Comparison of ENCODE assay signal across 1 cellular context in the genomic region with DNA sequence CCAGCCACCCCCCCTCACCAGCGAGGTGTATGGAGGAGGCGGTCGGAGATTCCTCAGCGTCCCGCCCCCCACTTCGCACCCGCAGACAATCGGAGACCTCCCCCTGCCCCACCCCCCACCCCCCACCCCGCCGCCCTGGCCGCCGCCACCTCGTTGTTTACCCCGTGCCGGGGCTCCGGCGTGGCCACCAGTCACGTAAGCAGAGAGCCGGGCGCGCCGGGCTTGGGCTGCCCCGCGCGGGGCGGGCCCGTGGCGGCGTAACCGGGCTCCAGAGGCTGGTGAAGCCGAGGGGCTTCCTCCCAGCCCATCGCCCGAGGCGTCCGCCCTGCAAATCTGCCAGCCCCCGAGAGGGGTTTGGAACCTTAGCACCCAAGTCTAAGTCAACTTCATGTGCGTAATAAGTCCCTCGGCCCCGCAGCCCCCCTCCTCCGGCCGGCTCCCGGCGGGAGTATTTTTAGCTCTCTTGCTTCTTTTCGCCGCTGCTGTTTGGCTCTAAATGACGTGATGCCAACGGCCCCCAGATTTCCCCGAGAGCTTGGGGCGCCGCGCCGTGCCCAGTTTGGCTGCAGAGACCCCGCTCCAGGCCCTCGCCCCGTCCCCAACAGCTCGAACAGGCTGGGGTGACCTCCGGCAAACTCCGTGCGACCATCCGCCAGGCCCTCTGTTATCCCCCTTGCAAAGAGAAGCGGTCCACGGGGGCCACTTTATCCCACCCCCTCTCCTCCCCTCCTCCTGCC.
TF ChIP-seq lines count a peak whose summit lies in the region.

No MANE protein-coding gene starts in this region.

TF ChIP-seq in K562, 482 proteins besides CTCF, POLR2A, EP300 and RAD21 (continued from another document and continues in another):
- TF ChIP-seq, protein P1, sequence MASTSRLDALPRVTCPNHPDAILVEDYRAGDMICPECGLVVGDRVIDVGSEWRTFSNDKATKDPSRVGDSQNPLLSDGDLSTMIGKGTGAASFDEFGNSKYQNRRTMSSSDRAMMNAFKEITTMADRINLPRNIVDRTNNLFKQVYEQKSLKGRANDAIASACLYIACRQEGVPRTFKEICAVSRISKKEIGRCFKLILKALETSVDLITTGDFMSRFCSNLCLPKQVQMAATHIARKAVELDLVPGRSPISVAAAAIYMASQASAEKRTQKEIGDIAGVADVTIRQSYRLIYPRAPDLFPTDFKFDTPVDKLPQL (IDR thresholded peaks at IDR 0.05; ENCODE audit: extremely low read depth, insufficient read length), result no peak
- no peak for TF ChIP-seq NONO (IDR thresholded peaks at IDR 0.05; ENCODE audit: low read depth in 2 of 2, low read length in 1 of 2)
- no peak for TF ChIP-seq ZNF232 (CRISPR knock-in tag; IDR thresholded peaks at IDR 0.05)
- TF ChIP-seq, protein P2, sequence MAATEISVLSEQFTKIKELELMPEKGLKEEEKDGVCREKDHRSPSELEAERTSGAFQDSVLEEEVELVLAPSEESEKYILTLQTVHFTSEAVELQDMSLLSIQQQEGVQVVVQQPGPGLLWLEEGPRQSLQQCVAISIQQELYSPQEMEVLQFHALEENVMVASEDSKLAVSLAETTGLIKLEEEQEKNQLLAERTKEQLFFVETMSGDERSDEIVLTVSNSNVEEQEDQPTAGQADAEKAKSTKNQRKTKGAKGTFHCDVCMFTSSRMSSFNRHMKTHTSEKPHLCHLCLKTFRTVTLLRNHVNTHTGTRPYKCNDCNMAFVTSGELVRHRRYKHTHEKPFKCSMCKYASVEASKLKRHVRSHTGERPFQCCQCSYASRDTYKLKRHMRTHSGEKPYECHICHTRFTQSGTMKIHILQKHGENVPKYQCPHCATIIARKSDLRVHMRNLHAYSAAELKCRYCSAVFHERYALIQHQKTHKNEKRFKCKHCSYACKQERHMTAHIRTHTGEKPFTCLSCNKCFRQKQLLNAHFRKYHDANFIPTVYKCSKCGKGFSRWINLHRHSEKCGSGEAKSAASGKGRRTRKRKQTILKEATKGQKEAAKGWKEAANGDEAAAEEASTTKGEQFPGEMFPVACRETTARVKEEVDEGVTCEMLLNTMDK (IDR thresholded peaks at IDR 0.05; ENCODE audit: borderline replicate concordance, insufficient read depth, low read depth, low read length, poor library complexity, severe bottlenecking), result no peak
- peak; percentile 51; the same call in 1 of the 2 replicates for TF ChIP-seq ZC3H4 (CRISPR knock-in tag; IDR thresholded peaks at IDR 0.05; ENCODE audit: borderline replicate concordance)
- no peak for TF ChIP-seq ZBTB8A (IDR thresholded peaks at IDR 0.05; ENCODE audit: partially characterized antibody)
- TF ChIP-seq MEF2A (IDR thresholded peaks at IDR 0.05; ENCODE audit: control insufficient read depth, low read depth, low read length), result peak; percentile 22; the same call in 1 of the 2 replicates
- TF ChIP-seq, protein P3, sequence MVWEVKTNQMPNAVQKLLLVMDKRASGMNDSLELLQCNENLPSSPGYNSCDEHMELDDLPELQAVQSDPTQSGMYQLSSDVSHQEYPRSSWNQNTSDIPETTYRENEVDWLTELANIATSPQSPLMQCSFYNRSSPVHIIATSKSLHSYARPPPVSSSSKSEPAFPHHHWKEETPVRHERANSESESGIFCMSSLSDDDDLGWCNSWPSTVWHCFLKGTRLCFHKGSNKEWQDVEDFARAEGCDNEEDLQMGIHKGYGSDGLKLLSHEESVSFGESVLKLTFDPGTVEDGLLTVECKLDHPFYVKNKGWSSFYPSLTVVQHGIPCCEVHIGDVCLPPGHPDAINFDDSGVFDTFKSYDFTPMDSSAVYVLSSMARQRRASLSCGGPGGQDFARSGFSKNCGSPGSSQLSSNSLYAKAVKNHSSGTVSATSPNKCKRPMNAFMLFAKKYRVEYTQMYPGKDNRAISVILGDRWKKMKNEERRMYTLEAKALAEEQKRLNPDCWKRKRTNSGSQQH (CRISPR knock-in tag; IDR thresholded peaks at IDR 0.05), result no peak
- TF ChIP-seq CHD1 (IDR thresholded peaks at IDR 0.05; ENCODE audit: low read length), result peak; percentile 57
- no peak for TF ChIP-seq SMARCE1 (IDR thresholded peaks at IDR 0.05)
- no peak for TF ChIP-seq SLC30A9 (CRISPR knock-in tag; IDR thresholded peaks at IDR 0.05)
- no peak for TF ChIP-seq SMARCB1 (IDR thresholded peaks at IDR 0.05; ENCODE audit: insufficient read length, low read depth)
- no peak for TF ChIP-seq SMAD2 (IDR thresholded peaks at IDR 0.05; ENCODE audit: low read depth, low read length)
- TF ChIP-seq, protein P4, sequence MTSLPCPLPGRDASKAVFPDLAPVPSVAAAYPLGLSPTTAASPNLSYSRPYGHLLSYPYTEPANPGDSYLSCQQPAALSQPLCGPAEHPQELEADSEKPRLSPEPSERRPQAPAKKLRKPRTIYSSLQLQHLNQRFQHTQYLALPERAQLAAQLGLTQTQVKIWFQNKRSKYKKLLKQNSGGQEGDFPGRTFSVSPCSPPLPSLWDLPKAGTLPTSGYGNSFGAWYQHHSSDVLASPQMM (CRISPR knock-in tag; IDR thresholded peaks at IDR 0.05), result no peak
- TF ChIP-seq, protein P5, sequence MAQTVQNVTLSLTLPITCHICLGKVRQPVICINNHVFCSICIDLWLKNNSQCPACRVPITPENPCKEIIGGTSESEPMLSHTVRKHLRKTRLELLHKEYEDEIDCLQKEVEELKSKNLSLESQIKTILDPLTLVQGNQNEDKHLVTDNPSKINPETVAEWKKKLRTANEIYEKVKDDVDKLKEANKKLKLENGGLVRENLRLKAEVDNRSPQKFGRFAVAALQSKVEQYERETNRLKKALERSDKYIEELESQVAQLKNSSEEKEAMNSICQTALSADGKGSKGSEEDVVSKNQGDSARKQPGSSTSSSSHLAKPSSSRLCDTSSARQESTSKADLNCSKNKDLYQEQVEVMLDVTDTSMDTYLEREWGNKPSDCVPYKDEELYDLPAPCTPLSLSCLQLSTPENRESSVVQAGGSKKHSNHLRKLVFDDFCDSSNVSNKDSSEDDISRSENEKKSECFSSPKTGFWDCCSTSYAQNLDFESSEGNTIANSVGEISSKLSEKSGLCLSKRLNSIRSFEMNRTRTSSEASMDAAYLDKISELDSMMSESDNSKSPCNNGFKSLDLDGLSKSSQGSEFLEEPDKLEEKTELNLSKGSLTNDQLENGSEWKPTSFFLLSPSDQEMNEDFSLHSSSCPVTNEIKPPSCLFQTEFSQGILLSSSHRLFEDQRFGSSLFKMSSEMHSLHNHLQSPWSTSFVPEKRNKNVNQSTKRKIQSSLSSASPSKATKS (CRISPR knock-in tag; IDR thresholded peaks at IDR 0.05), result no peak
- TF ChIP-seq, protein P6, sequence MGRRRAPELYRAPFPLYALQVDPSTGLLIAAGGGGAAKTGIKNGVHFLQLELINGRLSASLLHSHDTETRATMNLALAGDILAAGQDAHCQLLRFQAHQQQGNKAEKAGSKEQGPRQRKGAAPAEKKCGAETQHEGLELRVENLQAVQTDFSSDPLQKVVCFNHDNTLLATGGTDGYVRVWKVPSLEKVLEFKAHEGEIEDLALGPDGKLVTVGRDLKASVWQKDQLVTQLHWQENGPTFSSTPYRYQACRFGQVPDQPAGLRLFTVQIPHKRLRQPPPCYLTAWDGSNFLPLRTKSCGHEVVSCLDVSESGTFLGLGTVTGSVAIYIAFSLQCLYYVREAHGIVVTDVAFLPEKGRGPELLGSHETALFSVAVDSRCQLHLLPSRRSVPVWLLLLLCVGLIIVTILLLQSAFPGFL (CRISPR knock-in tag; IDR thresholded peaks at IDR 0.05), result no peak
- TF ChIP-seq, protein P7, sequence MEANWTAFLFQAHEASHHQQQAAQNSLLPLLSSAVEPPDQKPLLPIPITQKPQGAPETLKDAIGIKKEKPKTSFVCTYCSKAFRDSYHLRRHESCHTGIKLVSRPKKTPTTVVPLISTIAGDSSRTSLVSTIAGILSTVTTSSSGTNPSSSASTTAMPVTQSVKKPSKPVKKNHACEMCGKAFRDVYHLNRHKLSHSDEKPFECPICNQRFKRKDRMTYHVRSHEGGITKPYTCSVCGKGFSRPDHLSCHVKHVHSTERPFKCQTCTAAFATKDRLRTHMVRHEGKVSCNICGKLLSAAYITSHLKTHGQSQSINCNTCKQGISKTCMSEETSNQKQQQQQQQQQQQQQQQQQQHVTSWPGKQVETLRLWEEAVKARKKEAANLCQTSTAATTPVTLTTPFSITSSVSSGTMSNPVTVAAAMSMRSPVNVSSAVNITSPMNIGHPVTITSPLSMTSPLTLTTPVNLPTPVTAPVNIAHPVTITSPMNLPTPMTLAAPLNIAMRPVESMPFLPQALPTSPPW (CRISPR knock-in tag; IDR thresholded peaks at IDR 0.05), result peak; percentile 40; the same call in 1 of the 2 replicates
- TF ChIP-seq, protein P8, sequence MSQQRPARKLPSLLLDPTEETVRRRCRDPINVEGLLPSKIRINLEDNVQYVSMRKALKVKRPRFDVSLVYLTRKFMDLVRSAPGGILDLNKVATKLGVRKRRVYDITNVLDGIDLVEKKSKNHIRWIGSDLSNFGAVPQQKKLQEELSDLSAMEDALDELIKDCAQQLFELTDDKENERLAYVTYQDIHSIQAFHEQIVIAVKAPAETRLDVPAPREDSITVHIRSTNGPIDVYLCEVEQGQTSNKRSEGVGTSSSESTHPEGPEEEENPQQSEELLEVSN (IDR thresholded peaks at IDR 0.05; ENCODE audit: borderline replicate concordance in 1 of 2, extremely low read depth in 1 of 2, insufficient read depth in 1 of 2, insufficient read length in 1 of 2, low read depth in 1 of 2, low read length in 1 of 2, poor library complexity in 1 of 2, severe bottlenecking in 1 of 2), result peak in 1 of 2 experiments; percentile 16
- peak; percentile 41 for TF ChIP-seq CCNT2 (IDR thresholded peaks at IDR 0.05; ENCODE audit: borderline replicate concordance, extremely low read depth, insufficient read length, low read depth, low read length)
- no peak for TF ChIP-seq FOSL1 (tag; conservative IDR thresholded peaks at IDR 0.05)
- no peak for TF ChIP-seq ZNF41 (CRISPR knock-in tag; conservative IDR thresholded peaks at IDR 0.05)
- TF ChIP-seq, protein P9, sequence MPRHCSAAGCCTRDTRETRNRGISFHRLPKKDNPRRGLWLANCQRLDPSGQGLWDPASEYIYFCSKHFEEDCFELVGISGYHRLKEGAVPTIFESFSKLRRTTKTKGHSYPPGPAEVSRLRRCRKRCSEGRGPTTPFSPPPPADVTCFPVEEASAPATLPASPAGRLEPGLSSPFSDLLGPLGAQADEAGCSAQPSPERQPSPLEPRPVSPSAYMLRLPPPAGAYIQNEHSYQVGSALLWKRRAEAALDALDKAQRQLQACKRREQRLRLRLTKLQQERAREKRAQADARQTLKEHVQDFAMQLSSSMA (CRISPR knock-in tag; IDR thresholded peaks at IDR 0.05), result no peak
- no peak for TF ChIP-seq RHOXF2B (CRISPR knock-in tag; conservative IDR thresholded peaks at IDR 0.05)
- no peak for TF ChIP-seq KHSRP (IDR thresholded peaks at IDR 0.05)
- TF ChIP-seq NFXL1 (CRISPR knock-in tag; IDR thresholded peaks at IDR 0.05), result no peak
- TF ChIP-seq NCOA2 (IDR thresholded peaks at IDR 0.05; ENCODE audit: partially characterized antibody in 2 of 2), result no peak
- TF ChIP-seq, protein P10, sequence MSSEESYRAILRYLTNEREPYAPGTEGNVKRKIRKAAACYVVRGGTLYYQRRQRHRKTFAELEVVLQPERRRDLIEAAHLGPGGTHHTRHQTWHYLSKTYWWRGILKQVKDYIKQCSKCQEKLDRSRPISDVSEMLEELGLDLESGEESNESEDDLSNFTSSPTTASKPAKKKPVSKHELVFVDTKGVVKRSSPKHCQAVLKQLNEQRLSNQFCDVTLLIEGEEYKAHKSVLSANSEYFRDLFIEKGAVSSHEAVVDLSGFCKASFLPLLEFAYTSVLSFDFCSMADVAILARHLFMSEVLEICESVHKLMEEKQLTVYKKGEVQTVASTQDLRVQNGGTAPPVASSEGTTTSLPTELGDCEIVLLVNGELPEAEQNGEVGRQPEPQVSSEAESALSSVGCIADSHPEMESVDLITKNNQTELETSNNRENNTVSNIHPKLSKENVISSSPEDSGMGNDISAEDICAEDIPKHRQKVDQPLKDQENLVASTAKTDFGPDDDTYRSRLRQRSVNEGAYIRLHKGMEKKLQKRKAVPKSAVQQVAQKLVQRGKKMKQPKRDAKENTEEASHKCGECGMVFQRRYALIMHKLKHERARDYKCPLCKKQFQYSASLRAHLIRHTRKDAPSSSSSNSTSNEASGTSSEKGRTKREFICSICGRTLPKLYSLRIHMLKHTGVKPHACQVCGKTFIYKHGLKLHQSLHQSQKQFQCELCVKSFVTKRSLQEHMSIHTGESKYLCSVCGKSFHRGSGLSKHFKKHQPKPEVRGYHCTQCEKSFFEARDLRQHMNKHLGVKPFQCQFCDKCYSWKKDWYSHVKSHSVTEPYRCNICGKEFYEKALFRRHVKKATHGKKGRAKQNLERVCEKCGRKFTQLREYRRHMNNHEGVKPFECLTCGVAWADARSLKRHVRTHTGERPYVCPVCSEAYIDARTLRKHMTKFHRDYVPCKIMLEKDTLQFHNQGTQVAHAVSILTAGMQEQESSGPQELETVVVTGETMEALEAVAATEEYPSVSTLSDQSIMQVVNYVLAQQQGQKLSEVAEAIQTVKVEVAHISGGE (CRISPR knock-in tag; IDR thresholded peaks at IDR 0.05), result no peak
- TF ChIP-seq, protein P11, sequence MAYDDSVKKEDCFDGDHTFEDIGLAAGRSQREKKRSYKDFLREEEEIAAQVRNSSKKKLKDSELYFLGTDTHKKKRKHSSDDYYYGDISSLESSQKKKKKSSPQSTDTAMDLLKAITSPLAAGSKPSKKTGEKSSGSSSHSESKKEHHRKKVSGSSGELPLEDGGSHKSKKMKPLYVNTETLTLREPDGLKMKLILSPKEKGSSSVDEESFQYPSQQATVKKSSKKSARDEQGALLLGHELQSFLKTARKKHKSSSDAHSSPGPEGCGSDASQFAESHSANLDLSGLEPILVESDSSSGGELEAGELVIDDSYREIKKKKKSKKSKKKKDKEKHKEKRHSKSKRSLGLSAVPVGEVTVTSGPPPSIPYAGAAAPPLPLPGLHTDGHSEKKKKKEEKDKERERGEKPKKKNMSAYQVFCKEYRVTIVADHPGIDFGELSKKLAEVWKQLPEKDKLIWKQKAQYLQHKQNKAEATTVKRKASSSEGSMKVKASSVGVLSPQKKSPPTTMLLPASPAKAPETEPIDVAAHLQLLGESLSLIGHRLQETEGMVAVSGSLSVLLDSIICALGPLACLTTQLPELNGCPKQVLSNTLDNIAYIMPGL (CRISPR knock-in tag; IDR thresholded peaks at IDR 0.05), result no peak
- TF ChIP-seq, protein P12, sequence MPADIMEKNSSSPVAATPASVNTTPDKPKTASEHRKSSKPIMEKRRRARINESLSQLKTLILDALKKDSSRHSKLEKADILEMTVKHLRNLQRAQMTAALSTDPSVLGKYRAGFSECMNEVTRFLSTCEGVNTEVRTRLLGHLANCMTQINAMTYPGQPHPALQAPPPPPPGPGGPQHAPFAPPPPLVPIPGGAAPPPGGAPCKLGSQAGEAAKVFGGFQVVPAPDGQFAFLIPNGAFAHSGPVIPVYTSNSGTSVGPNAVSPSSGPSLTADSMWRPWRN (IDR thresholded peaks at IDR 0.05; ENCODE audit: low read depth), result no peak
- TF ChIP-seq, protein P13, sequence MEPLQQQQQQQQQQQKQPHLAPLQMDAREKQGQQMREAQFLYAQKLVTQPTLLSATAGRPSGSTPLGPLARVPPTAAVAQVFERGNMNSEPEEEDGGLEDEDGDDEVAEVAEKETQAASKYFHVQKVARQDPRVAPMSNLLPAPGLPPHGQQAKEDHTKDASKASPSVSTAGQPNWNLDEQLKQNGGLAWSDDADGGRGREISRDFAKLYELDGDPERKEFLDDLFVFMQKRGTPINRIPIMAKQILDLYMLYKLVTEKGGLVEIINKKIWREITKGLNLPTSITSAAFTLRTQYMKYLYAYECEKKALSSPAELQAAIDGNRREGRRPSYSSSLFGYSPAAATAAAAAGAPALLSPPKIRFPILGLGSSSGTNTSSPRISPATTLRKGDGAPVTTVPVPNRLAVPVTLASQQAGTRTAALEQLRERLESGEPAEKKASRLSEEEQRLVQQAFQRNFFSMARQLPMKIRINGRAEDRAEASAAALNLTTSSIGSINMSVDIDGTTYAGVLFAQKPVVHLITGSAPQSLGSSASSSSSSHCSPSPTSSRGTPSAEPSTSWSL (CRISPR knock-in tag; IDR thresholded peaks at IDR 0.05; ENCODE audit: borderline replicate concordance), result no peak
- TF ChIP-seq ZNF197 (CRISPR knock-in tag; IDR thresholded peaks at IDR 0.05; ENCODE audit: low read depth), result no peak
- TF ChIP-seq SRSF9 (IDR thresholded peaks at IDR 0.05; ENCODE audit: borderline replicate concordance, low read depth, low read length), result no peak
- no peak for TF ChIP-seq HNRNPK (IDR thresholded peaks at IDR 0.05; ENCODE audit: low read depth, low read length, poor library complexity, severe bottlenecking)
- no peak for TF ChIP-seq TAF1 (IDR thresholded peaks at IDR 0.05; ENCODE audit: control insufficient read depth, extremely low read depth, insufficient read depth, low read length, severe bottlenecking)
